ENCODE assay signal across 19 cellular contexts in genomic region chr17:18360518-18360917, GRCh38. TPM values are rescaled to one million over a fixed set of nuclear protein-coding genes. Genes with fewer than 3 reads are reported as not detected.
DNase-seq lines count a peak whose midpoint lies in the region; ATAC-seq and TF ChIP-seq lines count a peak whose summit lies in the region.
"Had no signal": no experiment of that assay in that cellular context is flagged by ENCODE, and none has a peak within 500 bp of the region (broad histone marks: within the 10 kb centered on the region; RNA-seq: fewer than 3 reads in every experiment).

No MANE protein-coding gene starts in this region.

- no peaks in the 10 kb centered on the region for H3K36me3 ChIP-seq in Loucy (ENCODE audit: insufficient read depth, low read length)

- peak overlapping the region; percentile 40 for H3K4me3 Mint-ChIP-seq in CD4-positive, alpha-beta T cell
- peak overlapping the region; percentile 68 for H3K4me3 Mint-ChIP-seq in neural crest cell
- H3K4me3 Mint-ChIP-seq in stimulated activated naive B cell treated with anti-CD40 and anti-IgM and Interleukin-4, amounts not matched to agents 10 μg/mL and 1 μg/mL and 100 μg/mL, for 72 hours, result no peak overlapping the region

- no peak overlapping the region for H3K4me3 ChIP-seq in Loucy (ENCODE audit: low read length, poor library complexity, severe bottlenecking)
- H3K4me3 ChIP-seq: HAP-1 had no signal

- H3K4me1 ChIP-seq in Loucy (ENCODE audit: insufficient read depth, low read length, poor library complexity, severe bottlenecking), result peaks cover 13% of the 10 kb centered on the region

- DNase-seq in CD4-positive, alpha-beta T cell, result no peak
- peak; percentile 80 for DNase-seq in left lobe of liver (ENCODE audit: low spot score)
- DNase-seq in neural crest cell (ENCODE audit: low read depth, low spot score), result no peak
- DNase-seq in stimulated activated CD4-positive, alpha-beta T cell treated with anti-CD3 and anti-CD28 coated beads, Interleukin-15, amount 100 ng/mL, for 24 hours, result no peak
- no peak for DNase-seq in stimulated activated naive B cell treated with anti-CD40 and anti-IgM and Interleukin-4, amounts not matched to agents 10 μg/mL and 1 μg/mL and 100 μg/mL, for 72 hours
- DNase-seq: ACHN, C1 segment of cervical spinal cord, DMS 273 treated with DMSO at 0.1 percent for 48 hours, GF-D8, NCI-H1105 treated with DMSO at 0.1 percent for 48 hours, NCI-H1694 treated with DMSO at 0.1 percent for 48 hours, NCI-H524 treated with DMSO at 0.1 percent for 48 hours, SHP77 treated with DMSO at 0.1 percent for 48 hours, SK-N-SH had no signal

- H3K27me3 ChIP-seq in CD4-positive, alpha-beta T cell (ENCODE audit: control insufficient read depth, insufficient read depth, low read length), result no peaks in the 10 kb centered on the region
- H3K27me3 ChIP-seq in Loucy (ENCODE audit: insufficient read depth, low read length, poor library complexity, severe bottlenecking), result no peaks in the 10 kb centered on the region

- H3K27me3 Mint-ChIP-seq in CD4-positive, alpha-beta T cell, result no peaks in the 10 kb centered on the region
- H3K27me3 Mint-ChIP-seq in neural crest cell (ENCODE audit: low read depth), result no peaks in the 10 kb centered on the region
- H3K27me3 Mint-ChIP-seq in stimulated activated naive B cell treated with anti-CD40 and anti-IgM and Interleukin-4, amounts not matched to agents 10 μg/mL and 1 μg/mL and 100 μg/mL, for 72 hours, result no peaks in the 10 kb centered on the region

- H3K9me2 ChIP-seq in Loucy (replicated peaks; ENCODE audit: low read depth, low read length), result no peaks in the 10 kb centered on the region
- H3K9me2 ChIP-seq: SK-N-SH had no signal

- TF ChIP-seq CTCF in CD4-positive, alpha-beta T cell (IDR thresholded peaks at IDR 0.05), result no peak
- TF ChIP-seq CTCF in Loucy (conservative IDR thresholded peaks at IDR 0.05; ENCODE audit: low read length) (no peak), neural crest cell (conservative IDR thresholded peaks at IDR 0.05) (no peak)

- POLR2A ChIA-PET in CD4-positive, alpha-beta T cell (lab: Charles Lee), result no interaction called here

- peaks cover 62% of the 10 kb centered on the region for H3K79me2 ChIP-seq in Loucy (ENCODE audit: insufficient read depth, low read length)

- no peaks in the 10 kb centered on the region for H3K9me3 ChIP-seq in CD4-positive, alpha-beta T cell (ENCODE audit: control insufficient read depth, low read length)
- no peaks in the 10 kb centered on the region for H3K9me3 ChIP-seq in Loucy (ENCODE audit: insufficient read depth, low read depth, low read length)
- H3K9me3 ChIP-seq: HAP-1, SK-N-SH had no signal

- H3K4me1 Mint-ChIP-seq in CD4-positive, alpha-beta T cell (ENCODE audit: low read depth), result peaks cover 18% of the 10 kb centered on the region
- peaks cover 18% of the 10 kb centered on the region for H3K4me1 Mint-ChIP-seq in neural crest cell
- H3K4me1 Mint-ChIP-seq in stimulated activated naive B cell treated with anti-CD40 and anti-IgM and Interleukin-4, amounts not matched to agents 10 μg/mL and 1 μg/mL and 100 μg/mL, for 72 hours, result peaks cover 8 to 16% of the 10 kb centered on the region in 2 donors

- ATAC-seq in CD4-positive, alpha-beta T cell (ENCODE audit: poor library complexity), result no peak
- ATAC-seq in left lobe of liver, result peak; percentile 5
- ATAC-seq in GM18517 (IDR thresholded peaks at IDR 0.05; ENCODE audit: unreplicated experiment), result no peak
- ATAC-seq in stimulated activated naive B cell treated with anti-CD40 and anti-IgM and Interleukin-4, amounts not matched to agents 10 μg/mL and 1 μg/mL and 100 μg/mL, for 72 hours (replicated peaks), result no peak

- no peak overlapping the region for H2AFZ ChIP-seq in Loucy (ENCODE audit: low read length)

- H3F3A ChIP-seq in Loucy (ENCODE audit: low read depth), result no peaks in the 10 kb centered on the region

- peak overlapping the region; percentile 40 for H3K4me2 ChIP-seq in Loucy (ENCODE audit: low read depth, low read length, poor library complexity, severe bottlenecking)
- H3K4me2 ChIP-seq: SK-N-SH had no signal

- H4K20me1 ChIP-seq in Loucy (ENCODE audit: insufficient read depth, low read length, poor library complexity, severe bottlenecking), result peaks cover 10% of the 10 kb centered on the region

- intact Hi-C loops in CD4-positive, alpha-beta T cell (cut with DNase I, micrococcal nuclease), result no loop called here

- H3K27ac Mint-ChIP-seq in CD4-positive, alpha-beta T cell, result no peak overlapping the region
- no peak overlapping the region for H3K27ac Mint-ChIP-seq in neural crest cell (ENCODE audit: unreplicated experiment)
- H3K27ac Mint-ChIP-seq in stimulated activated naive B cell treated with anti-CD40 and anti-IgM and Interleukin-4, amounts not matched to agents 10 μg/mL and 1 μg/mL and 100 μg/mL, for 72 hours, result no peak overlapping the region

- peaks cover 7% of the 10 kb centered on the region for H3K36me3 Mint-ChIP-seq in CD4-positive, alpha-beta T cell (ENCODE audit: low read depth)
- H3K36me3 Mint-ChIP-seq in neural crest cell (ENCODE audit: low read depth), result peaks cover 1% of the 10 kb centered on the region
- H3K36me3 Mint-ChIP-seq in stimulated activated naive B cell treated with anti-CD40 and anti-IgM and Interleukin-4, amounts not matched to agents 10 μg/mL and 1 μg/mL and 100 μg/mL, for 72 hours, result peaks cover 2 to 16% of the 10 kb centered on the region in 2 donors

- CTCF ChIA-PET in CD4-positive, alpha-beta T cell (lab: Charles Lee), result no interaction called here

- no peak overlapping the region for H3K27ac ChIP-seq in CD4-positive, alpha-beta T cell (ENCODE audit: low read depth, low read length)

- H3K9me3 Mint-ChIP-seq in CD4-positive, alpha-beta T cell, result no peaks in the 10 kb centered on the region
- no peaks in the 10 kb centered on the region for H3K9me3 Mint-ChIP-seq in neural crest cell
- no peaks in the 10 kb centered on the region for H3K9me3 Mint-ChIP-seq in stimulated activated naive B cell treated with anti-CD40 and anti-IgM and Interleukin-4, amounts not matched to agents 10 μg/mL and 1 μg/mL and 100 μg/mL, for 72 hours

- no peak overlapping the region for H3K9ac ChIP-seq in Loucy (ENCODE audit: low read depth, low read length, poor library complexity, severe bottlenecking)
- H3K9ac ChIP-seq: SK-N-SH had no signal

RNA-seq across cellular contexts. Expression of gene SHMT1, which starts 2.8 kb away (rescaled TPM):
- total RNA-seq in CD4-positive, alpha-beta T cell, result 1 to 10 TPM; 5.6 to 7.1 TPM
- total RNA-seq in left lobe of liver (439 TPM), neural crest cell (43.9 and 44.6 TPM in 2 replicates)

RNA-seq across cellular contexts. Expression of gene EVPLL, which starts 17.1 kb away (rescaled TPM):
- not detected for total RNA-seq in CD4-positive, alpha-beta T cell
- 2.2 TPM for total RNA-seq in left lobe of liver
- not detected in 2 replicates for total RNA-seq in neural crest cell
- total RNA-seq: Daoy, RPMI7951 had no signal

RNA-seq across cellular contexts. Expression of gene SMCR8, which starts 45.4 kb away (rescaled TPM):
- 10 to 100 TPM; 52.2 to 54.5 TPM for total RNA-seq in CD4-positive, alpha-beta T cell
- total RNA-seq in left lobe of liver (5.1 TPM), neural crest cell (20.2 and 20.8 TPM in 2 replicates)

RNA-seq across cellular contexts. Expression of gene TOP3A, which starts 45.7 kb away (rescaled TPM):
- 10 to 100 TPM; 21.5 to 24.8 TPM for total RNA-seq in CD4-positive, alpha-beta T cell
- total RNA-seq in left lobe of liver (19.8 TPM), neural crest cell (98.5 and 107 TPM in 2 replicates)

Comparison
In these comparisons a context has a peak if more than half of its experiments do, and no peak if none do; other contexts are left out.
1. H3K4me3 Mint-ChIP-seq: peak in CD4-positive, alpha-beta T cell (single experiment) and neural crest cell (single experiment); none in stimulated activated naive B cell treated with anti-CD40 and anti-IgM and Interleukin-4, amounts not matched to agents 10 μg/mL and 1 μg/mL and 100 μg/mL, for 72 hours (0 of 2).